ENCODE assay signal across 13 cellular contexts in the genomic region with DNA sequence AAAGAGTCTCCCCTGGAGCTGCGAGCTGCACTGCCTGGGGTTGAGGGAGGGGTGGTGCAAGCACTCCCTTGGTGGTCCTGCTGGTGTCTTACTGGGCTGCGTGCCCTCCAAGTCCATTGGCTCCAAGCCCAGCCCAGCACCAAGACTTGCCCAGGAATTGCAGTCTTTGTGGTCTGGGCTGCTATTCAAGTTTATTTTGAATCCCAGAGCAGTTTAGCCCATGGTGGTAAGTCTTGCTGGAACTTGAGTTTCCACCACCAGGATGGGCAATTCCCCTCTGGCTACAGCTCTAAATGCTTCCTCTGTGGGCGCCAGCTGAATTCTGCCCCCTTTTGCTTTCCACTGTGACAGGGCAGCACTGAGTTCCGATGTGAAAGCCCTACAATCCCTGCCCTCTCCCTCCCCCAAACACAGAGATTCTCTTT.
DNase-seq lines count a peak whose midpoint lies in the region; ATAC-seq and TF ChIP-seq lines count a peak whose summit lies in the region.
"Had no signal": no experiment of that assay in that cellular context is flagged by ENCODE, and none has a peak within 500 bp of the region (broad histone marks: within the 10 kb centered on the region; RNA-seq: fewer than 3 reads in every experiment).

No MANE protein-coding gene starts in this region.

- DNase-seq in AG09319 (ENCODE audit: extremely low read depth, low read depth) (peak; percentile 19), NCI-H446 (lab: John Stamatoyannopoulos, UW) (peak; percentile 73 to 91), choroid plexus epithelial cell (ENCODE audit: low read depth) (peak; percentile 62), midbrain (lab: John Stamatoyannopoulos, UW) (peak; percentile 66), NCI-H2029 (lab: John Stamatoyannopoulos, UW) (no peak), NCI-H2196 (lab: John Stamatoyannopoulos, UW; ENCODE audit: unreplicated experiment) (no peak)
- DNase-seq: activated CD8-positive, alpha-beta memory T cell treated with anti-CD3 and anti-CD28 coated beads, Interleukin-2, amount 10 ng/mL, durations not matched to agents 7 days and 5 days; activated naive CD4-positive, alpha-beta T cell treated with anti-CD3 and anti-CD28 coated beads for 36 hours; DND-41; NCI-H187 treated with DMSO at 0.1 percent for 48 hours; uterus had no signal

- no peak overlapping the region for H3K4me3 ChIP-seq in choroid plexus epithelial cell (ENCODE audit: low read depth, low read length)
- H3K4me3 ChIP-seq: uterus had no signal

- ATAC-seq in HG02970 (IDR thresholded peaks at IDR 0.05; ENCODE audit: low FRiP score, unreplicated experiment) (no peak), GM19328 (IDR thresholded peaks at IDR 0.05; ENCODE audit: unreplicated experiment) (no peak)
- ATAC-seq: activated CD8-positive, alpha-beta memory T cell treated with anti-CD3 and anti-CD28 coated beads, Interleukin-2, amount 10 ng/mL, durations not matched to agents 7 days and 5 days had no signal

- no peak for TF ChIP-seq CTCF in AG09319 (IDR thresholded peaks at IDR 0.05; ENCODE audit: low read depth, low read length)
- peak; percentile 22 for TF ChIP-seq CTCF in choroid plexus epithelial cell (conservative IDR thresholded peaks at IDR 0.05; ENCODE audit: low read depth, low read length)

Comparison
In these comparisons a context has a peak if more than half of its experiments do, and no peak if none do; other contexts are left out.
1. DNase-seq: peak in AG09319 (single experiment), NCI-H446 (2 of 2), choroid plexus epithelial cell (single experiment) and midbrain (single experiment); none in NCI-H2029 (single experiment) and NCI-H2196 (single experiment).